In genomic region chr4:148542922-148543623, GRCh38 we compare ENCODE assay signal across 27 cellular contexts.
DNase-seq lines count a peak whose midpoint lies in the region; ATAC-seq and TF ChIP-seq lines count a peak whose summit lies in the region.
"Had no signal": no experiment of that assay in that cellular context is flagged by ENCODE, and none has a peak within 500 bp of the region (broad histone marks: within the 10 kb centered on the region; RNA-seq: fewer than 3 reads in every experiment).

No MANE protein-coding gene starts in this region.

- no peaks in the 10 kb centered on the region for H3K36me3 ChIP-seq in colonic mucosa
- H3K36me3 ChIP-seq: ascending aorta, gastroesophageal sphincter, thyroid gland had no signal

- H3K9ac ChIP-seq in colonic mucosa (ENCODE audit: low read depth in 2 of 2, low read length in 2 of 2): no peak overlapping the region

- H3K27ac Mint-ChIP-seq in activated CD4-positive, alpha-beta T cell treated with anti-CD3 and anti-CD28 coated beads for 36 hours: no peak overlapping the region
- H3K27ac Mint-ChIP-seq in T-helper 17 cell: no peak overlapping the region
- H3K27ac Mint-ChIP-seq: activated CD4-positive, alpha-beta memory T cell treated with anti-CD3 and anti-CD28 coated beads for 36 hours; activated naive CD4-positive, alpha-beta T cell treated with anti-CD3 and anti-CD28 coated beads for 36 hours; activated T-cell treated with anti-CD3 and anti-CD28 coated beads, Interleukin-2, amount 50 U/mL, for 24 hours had no signal

- peak; percentile 61 for ATAC-seq in activated CD4-positive, alpha-beta T cell treated with anti-CD3 and anti-CD28 coated beads for 36 hours
- ATAC-seq in T-helper 17 cell: no peak
- ATAC-seq: esophagus mucosa, gastroesophageal sphincter, HepG2, SK-N-SH treated with all-trans-retinoic acid at 6 μM for 48 hours had no signal

- POLR2A ChIA-PET in activated CD4-positive, alpha-beta T cell treated with anti-CD3 and anti-CD28 coated beads for 36 hours (lab: Charles Lee): no interaction called here

- CTCF ChIA-PET in activated CD4-positive, alpha-beta T cell treated with anti-CD3 and anti-CD28 coated beads for 36 hours (lab: Charles Lee): no interaction called here

- H3K4me3 ChIP-seq in colonic mucosa: no peak overlapping the region
- H3K4me3 ChIP-seq: ascending aorta, gastroesophageal sphincter, thyroid gland had no signal

- no peak for DNase-seq in activated CD4-positive, alpha-beta T cell treated with anti-CD3 and anti-CD28 coated beads for 36 hours
- no peak for DNase-seq in activated CD4-positive, alpha-beta T cell treated with anti-CD3 and anti-CD28 coated beads, Interleukin-2, amount 50 U/mL, for 4 hours
- DNase-seq in HT1080 (ENCODE audit: low read depth): peak; percentile 10
- DNase-seq in colonic mucosa: peak; percentile 28
- peak; percentile 2 for DNase-seq in non-pigmented ciliary epithelial cell (ENCODE audit: low read depth)
- DNase-seq in NCI-H146 treated with DMSO at 0.1 percent for 48 hours (lab: John Stamatoyannopoulos, UW; ENCODE audit: unreplicated experiment): no peak
- no peak for DNase-seq in T-helper 17 cell
- DNase-seq in activated effector memory CD4-positive, alpha-beta T cell treated with Interleukin-2 at 50 U/mL for 16 hours: no peak
- DNase-seq: activated CD4-positive, alpha-beta memory T cell treated with anti-CD3 and anti-CD28 coated beads for 36 hours; activated naive CD4-positive, alpha-beta T cell treated with anti-CD3 and anti-CD28 coated beads for 36 hours; activated T-cell treated with anti-CD3 and anti-CD28 coated beads, Interleukin-2, amount 50 U/mL, for 24 hours; AML-193; DMS53; effector CD4-positive, alpha-beta T cell; GF-D8; NCI-H2107; NCI-H510A treated with DMSO at 0.1 percent for 48 hours; nucleus accumbens; RPMI8226; stimulated activated CD4-positive, alpha-beta T cell treated with anti-CD3 and anti-CD28 coated beads, Interleukin-2, amount 100 ng/mL, for 48 hours; stimulated activated naive CD4-positive, alpha-beta T cell; thyroid gland had no signal

- H3K27ac ChIP-seq in colonic mucosa: peak overlapping the region; percentile 1
- H3K27ac ChIP-seq: ascending aorta, gastroesophageal sphincter, thyroid gland had no signal

- peaks cover 11% of the 10 kb centered on the region for H3K4me1 ChIP-seq in colonic mucosa
- H3K4me1 ChIP-seq: ascending aorta, gastroesophageal sphincter, thyroid gland had no signal

- no peaks in the 10 kb centered on the region for H3K9me3 ChIP-seq in colonic mucosa
- H3K9me3 ChIP-seq in T-helper 17 cell (ENCODE audit: control insufficient read depth, low read length, poor library complexity, severe bottlenecking): no peaks in the 10 kb centered on the region
- H3K9me3 ChIP-seq: ascending aorta, gastroesophageal sphincter, thyroid gland had no signal

- no peaks in the 10 kb centered on the region for H3K27me3 Mint-ChIP-seq in activated CD4-positive, alpha-beta T cell treated with anti-CD3 and anti-CD28 coated beads for 36 hours
- no peaks in the 10 kb centered on the region for H3K27me3 Mint-ChIP-seq in T-helper 17 cell
- H3K27me3 Mint-ChIP-seq: activated CD4-positive, alpha-beta memory T cell treated with anti-CD3 and anti-CD28 coated beads for 36 hours; activated T-cell treated with anti-CD3 and anti-CD28 coated beads, Interleukin-2, amount 50 U/mL, for 24 hours had no signal

- TF ChIP-seq CTCF in colonic mucosa (IDR thresholded peaks at IDR 0.05): no peak

- H3K4me1 Mint-ChIP-seq in activated CD4-positive, alpha-beta T cell treated with anti-CD3 and anti-CD28 coated beads for 36 hours: peaks cover 4% of the 10 kb centered on the region
- peaks cover under 1% of the 10 kb centered on the region for H3K4me1 Mint-ChIP-seq in T-helper 17 cell

- H3K27me3 ChIP-seq in colonic mucosa: no peaks in the 10 kb centered on the region
- H3K27me3 ChIP-seq: ascending aorta, gastroesophageal sphincter, thyroid gland had no signal

- no peaks in the 10 kb centered on the region for H3K36me3 Mint-ChIP-seq in activated CD4-positive, alpha-beta T cell treated with anti-CD3 and anti-CD28 coated beads for 36 hours (ENCODE audit: low read depth)
- H3K36me3 Mint-ChIP-seq in T-helper 17 cell (ENCODE audit: low read depth): no peaks in the 10 kb centered on the region
- H3K36me3 Mint-ChIP-seq: activated CD4-positive, alpha-beta memory T cell treated with anti-CD3 and anti-CD28 coated beads for 36 hours had no signal

- H3K9me3 Mint-ChIP-seq in activated CD4-positive, alpha-beta T cell treated with anti-CD3 and anti-CD28 coated beads for 36 hours (ENCODE audit: low read depth): no peaks in the 10 kb centered on the region
- H3K9me3 Mint-ChIP-seq: activated CD4-positive, alpha-beta memory T cell treated with anti-CD3 and anti-CD28 coated beads for 36 hours; activated naive CD4-positive, alpha-beta T cell treated with anti-CD3 and anti-CD28 coated beads for 36 hours; activated T-cell treated with anti-CD3 and anti-CD28 coated beads, Interleukin-2, amount 50 U/mL, for 24 hours had no signal

- intact Hi-C loops in activated CD4-positive, alpha-beta T cell treated with anti-CD3 and anti-CD28 coated beads for 36 hours (cut with DNase I, micrococcal nuclease): no loop called here
- intact Hi-C loops in colonic mucosa (cut with DNase I): no loop called here

- no peak overlapping the region for H3K4me3 Mint-ChIP-seq in activated CD4-positive, alpha-beta T cell treated with anti-CD3 and anti-CD28 coated beads for 36 hours
- H3K4me3 Mint-ChIP-seq in T-helper 17 cell: no peak overlapping the region
- H3K4me3 Mint-ChIP-seq: activated CD4-positive, alpha-beta memory T cell treated with anti-CD3 and anti-CD28 coated beads for 36 hours; activated naive CD4-positive, alpha-beta T cell treated with anti-CD3 and anti-CD28 coated beads for 36 hours; activated T-cell treated with anti-CD3 and anti-CD28 coated beads, Interleukin-2, amount 50 U/mL, for 24 hours had no signal

Comparison
In these comparisons a context has a peak if more than half of its experiments do, and no peak if none do; other contexts are left out.
1. DNase-seq: peak in HT1080 (single experiment), colonic mucosa (single experiment) and non-pigmented ciliary epithelial cell (single experiment); none in activated CD4-positive, alpha-beta T cell treated with anti-CD3 and anti-CD28 coated beads for 36 hours (single experiment), activated CD4-positive, alpha-beta T cell treated with anti-CD3 and anti-CD28 coated beads, Interleukin-2, amount 50 U/mL, for 4 hours (0 of 2), NCI-H146 treated with DMSO at 0.1 percent for 48 hours (single experiment), T-helper 17 cell (0 of 3) and activated effector memory CD4-positive, alpha-beta T cell treated with Interleukin-2 at 50 U/mL for 16 hours (single experiment).